Comparison of ENCODE assay signal across 12 cellular contexts in the genomic region with DNA sequence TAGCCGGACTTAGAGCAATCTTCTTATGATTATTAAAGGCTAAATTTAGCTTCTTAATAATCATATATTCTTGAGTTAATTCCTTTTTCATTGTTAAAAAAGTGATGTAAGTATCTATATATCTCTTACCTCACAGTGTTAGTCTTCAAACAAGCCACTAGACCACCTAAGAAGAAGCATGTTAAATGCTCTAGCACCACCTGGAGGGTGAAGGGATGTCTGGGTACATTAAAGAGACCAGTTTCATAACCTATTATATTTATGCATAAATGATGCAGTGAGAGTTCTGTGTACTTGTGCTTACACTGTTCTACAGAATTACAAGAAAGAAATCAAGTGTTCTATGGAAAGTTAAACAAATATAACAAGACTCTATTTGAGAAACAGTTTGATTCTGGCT. TPM values are rescaled to one million over a fixed set of nuclear protein-coding genes. Genes with fewer than 3 reads are reported as not detected.
DNase-seq lines count a peak whose midpoint lies in the region; TF ChIP-seq lines count a peak whose summit lies in the region.
"Had no signal": no experiment of that assay in that cellular context is flagged by ENCODE, and none has a peak within 500 bp of the region (broad histone marks: within the 10 kb centered on the region; RNA-seq: fewer than 3 reads in every experiment).

No MANE protein-coding gene starts in this region.

- H3K9me3 Mint-ChIP-seq in progenitor cell of endocrine pancreas (ENCODE audit: low read depth) = peaks cover 9% of the 10 kb centered on the region

- no peaks in the 10 kb centered on the region for H3K79me2 ChIP-seq in MM.1S (ENCODE audit: low read length)

- intact Hi-C loops in testis (cut with DNase I; ENCODE audit: low total_unique reads) = no loop called here

- H3K9me3 ChIP-seq in MM.1S (replicated peaks; ENCODE audit: insufficient read depth, low read length) = no peaks in the 10 kb centered on the region
- no peaks in the 10 kb centered on the region for H3K9me3 ChIP-seq in adipocyte (ENCODE audit: control insufficient read depth, low read length)
- no peaks in the 10 kb centered on the region for H3K9me3 ChIP-seq in testis
- H3K9me3 ChIP-seq: tibial artery had no signal

- TF ChIP-seq POLR2A in testis (IDR thresholded peaks at IDR 0.05) = no peak

- H3K9me2 ChIP-seq in MM.1S (replicated peaks; ENCODE audit: insufficient read depth, low read length) = no peaks in the 10 kb centered on the region

- no peak overlapping the region for H3K4me2 ChIP-seq in MM.1S (ENCODE audit: low read depth, low read length)

- no peak overlapping the region for H3K27ac ChIP-seq in MM.1S (ENCODE audit: low read length)
- no peak overlapping the region for H3K27ac ChIP-seq in testis
- H3K27ac ChIP-seq: SK-N-MC, tibial artery had no signal

- H3K27me3 Mint-ChIP-seq in progenitor cell of endocrine pancreas = no peaks in the 10 kb centered on the region

- DNase-seq in SHP77 (lab: John Stamatoyannopoulos, UW) (peak; percentile 58 to 63), SHP77 treated with DMSO at 0.1 percent for 48 hours (lab: John Stamatoyannopoulos, UW) (no peak), MM.1S (peak; percentile 38), adipocyte (ENCODE audit: low read depth) (peak; percentile 69), progenitor cell of endocrine pancreas (ENCODE audit: low spot score, unreplicated experiment) (no peak), hepatic stellate cell (ENCODE audit: low spot score) (no peak), testis (no peak)
- no peak for DNase-seq in activated CD4-positive, alpha-beta T cell treated with anti-CD3 and anti-CD28 coated beads, Interleukin-2, amount 50 U/mL, for 48 hours
- DNase-seq: immature natural killer cell, tibial artery had no signal

- H3K27ac Mint-ChIP-seq in progenitor cell of endocrine pancreas = no peak overlapping the region
- H3K27ac Mint-ChIP-seq: immature natural killer cell had no signal

- no peaks in the 10 kb centered on the region for H3K4me1 Mint-ChIP-seq in progenitor cell of endocrine pancreas (ENCODE audit: low read depth)
- H3K4me1 Mint-ChIP-seq: immature natural killer cell had no signal

- no peaks in the 10 kb centered on the region for H3K4me1 ChIP-seq in MM.1S (ENCODE audit: low read length)
- H3K4me1 ChIP-seq in adipocyte (ENCODE audit: control insufficient read depth, insufficient read depth, low read length) = no peaks in the 10 kb centered on the region
- no peaks in the 10 kb centered on the region for H3K4me1 ChIP-seq in testis
- H3K4me1 ChIP-seq: tibial artery had no signal

- H3K27me3 ChIP-seq in MM.1S (replicated peaks; ENCODE audit: insufficient read depth, low read length) (no peaks in the 10 kb centered on the region), adipocyte (replicated peaks; ENCODE audit: control insufficient read depth, insufficient read depth, low read length) (no peaks in the 10 kb centered on the region), testis (no peaks in the 10 kb centered on the region)
- H3K27me3 ChIP-seq: tibial artery had no signal

- H3K9ac ChIP-seq in MM.1S (ENCODE audit: low read length) = no peak overlapping the region
- H3K9ac ChIP-seq in adipocyte (ENCODE audit: low read length) = no peak overlapping the region

- H3K36me3 Mint-ChIP-seq in progenitor cell of endocrine pancreas (ENCODE audit: insufficient read depth) = no peaks in the 10 kb centered on the region
- H3K36me3 Mint-ChIP-seq: immature natural killer cell had no signal

- no peaks in the 10 kb centered on the region for H3F3A ChIP-seq in MM.1S (ENCODE audit: insufficient read depth, low read length)

- WGBS in testis, 2 donors = 91 to 93% methylated on average over 1 of the region's 1 CpG

- TF ChIP-seq CTCF in MM.1S (IDR thresholded peaks at IDR 0.05; ENCODE audit: low read length) (peak; percentile 47), progenitor cell of endocrine pancreas (IDR thresholded peaks at IDR 0.05; ENCODE audit: unreplicated experiment) (peak; percentile 40), testis (IDR thresholded peaks at IDR 0.05) (no peak)

- H3K36me3 ChIP-seq in MM.1S (replicated peaks; ENCODE audit: insufficient read depth, low read length) = no peaks in the 10 kb centered on the region
- no peaks in the 10 kb centered on the region for H3K36me3 ChIP-seq in adipocyte (ENCODE audit: control insufficient read depth, insufficient read depth, low read length, severe bottlenecking)
- no peaks in the 10 kb centered on the region for H3K36me3 ChIP-seq in testis (ENCODE audit: low read depth, missing control alignments)
- H3K36me3 ChIP-seq: tibial artery had no signal

- no peak overlapping the region for H3K4me3 ChIP-seq in MM.1S (ENCODE audit: low read length)
- H3K4me3 ChIP-seq in adipocyte (ENCODE audit: low read length) = no peak overlapping the region
- H3K4me3 ChIP-seq in testis = no peak overlapping the region
- H3K4me3 ChIP-seq: SK-N-MC, tibial artery had no signal

- H4K20me1 ChIP-seq in MM.1S (ENCODE audit: insufficient read depth, low read length) = no peaks in the 10 kb centered on the region

- H2AFZ ChIP-seq in MM.1S (ENCODE audit: low read length) = no peak overlapping the region

- no peak overlapping the region for H3K4me3 Mint-ChIP-seq in progenitor cell of endocrine pancreas (ENCODE audit: low read depth)
- H3K4me3 Mint-ChIP-seq: immature natural killer cell had no signal

RNA-seq across cellular contexts. Expression of gene SLCO6A1, which starts 55.9 kb away (rescaled TPM):
- total RNA-seq in progenitor cell of endocrine pancreas (2.0 and 4.9 TPM in 2 replicates), testis (10 to 100 TPM; 20.4 to 30.1 TPM)
- 78.0 TPM for polyA plus RNA-seq in testis (ENCODE audit: insufficient read depth, low read depth, low replicate concordance)
- polyA plus RNA-seq: BJ, immature natural killer cell had no signal

Comparison
In these comparisons a context has a peak if more than half of its experiments do, and no peak if none do; other contexts are left out.
1. DNase-seq: peak in SHP77 (2 of 2), MM.1S (single experiment) and adipocyte (single experiment); none in SHP77 treated with DMSO at 0.1 percent for 48 hours (single experiment), progenitor cell of endocrine pancreas (single experiment), activated CD4-positive, alpha-beta T cell treated with anti-CD3 and anti-CD28 coated beads, Interleukin-2, amount 50 U/mL, for 48 hours (0 of 2), hepatic stellate cell (single experiment) and testis (single experiment).
2. CTCF ChIP-seq: peak in MM.1S (single experiment) and progenitor cell of endocrine pancreas (single experiment); none in testis (0 of 3).